2 cellular contexts compared by ENCODE assay signal in the genomic region with DNA sequence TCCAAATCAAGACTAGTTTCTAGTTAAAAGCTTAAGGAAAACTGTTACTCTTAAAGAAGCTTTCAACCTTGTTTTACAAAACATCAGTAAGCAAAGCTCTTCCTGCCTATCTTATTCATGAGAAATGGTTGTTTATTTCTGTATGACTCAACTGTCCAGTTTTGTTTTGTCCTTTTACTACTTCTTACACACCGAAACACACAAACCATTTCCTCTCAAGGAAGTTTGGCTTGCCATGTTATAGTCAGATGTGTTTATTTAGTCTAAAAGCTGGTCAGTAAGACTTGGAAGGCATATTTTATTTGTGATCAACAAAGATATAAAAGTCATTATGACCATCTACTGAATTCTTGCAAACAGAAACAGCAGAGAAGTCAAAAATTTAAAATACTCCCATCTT.
TF ChIP-seq lines count a peak whose summit lies in the region.

No MANE protein-coding gene starts in this region.

TF ChIP-seq in GM12891, 5 proteins besides CTCF, POLR2A, EP300 and RAD21:
- TF ChIP-seq POU2F2 (IDR thresholded peaks at IDR 0.05; ENCODE audit: low read depth, low read length) = no peak
- TF ChIP-seq TAF1 (IDR thresholded peaks at IDR 0.05; ENCODE audit: low read depth, low read length) = no peak
- TF ChIP-seq POLR2AphosphoS5 (IDR thresholded peaks at IDR 0.05; ENCODE audit: low read depth, low read length) = no peak
- no peak for TF ChIP-seq SPI1 (IDR thresholded peaks at IDR 0.05; ENCODE audit: low read depth, low read length)

TF ChIP-seq in HepG2, 621 proteins besides CTCF, POLR2A, EP300 and RAD21:
- no peak for TF ChIP-seq ETV6 (CRISPR knock-in tag; conservative IDR thresholded peaks at IDR 0.05)
- no peak for TF ChIP-seq ZNF781 (CRISPR knock-in tag; IDR thresholded peaks at IDR 0.05; ENCODE audit: borderline replicate concordance, not compliant biosample characterization)
- no peak for TF ChIP-seq ADNP (CRISPR knock-in tag; IDR thresholded peaks at IDR 0.05)
- no peak for TF ChIP-seq GLI4 (CRISPR knock-in tag; IDR thresholded peaks at IDR 0.05; ENCODE audit: borderline replicate concordance)
- TF ChIP-seq, protein P1, sequence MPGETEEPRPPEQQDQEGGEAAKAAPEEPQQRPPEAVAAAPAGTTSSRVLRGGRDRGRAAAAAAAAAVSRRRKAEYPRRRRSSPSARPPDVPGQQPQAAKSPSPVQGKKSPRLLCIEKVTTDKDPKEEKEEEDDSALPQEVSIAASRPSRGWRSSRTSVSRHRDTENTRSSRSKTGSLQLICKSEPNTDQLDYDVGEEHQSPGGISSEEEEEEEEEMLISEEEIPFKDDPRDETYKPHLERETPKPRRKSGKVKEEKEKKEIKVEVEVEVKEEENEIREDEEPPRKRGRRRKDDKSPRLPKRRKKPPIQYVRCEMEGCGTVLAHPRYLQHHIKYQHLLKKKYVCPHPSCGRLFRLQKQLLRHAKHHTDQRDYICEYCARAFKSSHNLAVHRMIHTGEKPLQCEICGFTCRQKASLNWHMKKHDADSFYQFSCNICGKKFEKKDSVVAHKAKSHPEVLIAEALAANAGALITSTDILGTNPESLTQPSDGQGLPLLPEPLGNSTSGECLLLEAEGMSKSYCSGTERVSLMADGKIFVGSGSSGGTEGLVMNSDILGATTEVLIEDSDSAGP (CRISPR knock-in tag; IDR thresholded peaks at IDR 0.05; ENCODE audit: borderline replicate concordance) = no peak
- no peak for TF ChIP-seq RXRB (CRISPR knock-in tag; IDR thresholded peaks at IDR 0.05; ENCODE audit: borderline replicate concordance)
